ENCODE assay signal across 1 cellular context in genomic region chr13:89784161-89784809, GRCh38.
TF ChIP-seq lines count a peak whose summit lies in the region.

No MANE protein-coding gene starts in this region.

TF ChIP-seq in HepG2, 621 proteins besides CTCF, POLR2A, EP300 and RAD21 (continued from another document):
- TF ChIP-seq ZBTB37 (CRISPR knock-in tag; IDR thresholded peaks at IDR 0.05) (no peak), NFATC3 (CRISPR knock-in tag; IDR thresholded peaks at IDR 0.05) (no peak), ZNF780A (CRISPR knock-in tag; IDR thresholded peaks at IDR 0.05) (no peak), ZNF777 (CRISPR knock-in tag; IDR thresholded peaks at IDR 0.05) (no peak), CENPT (CRISPR knock-in tag; IDR thresholded peaks at IDR 0.05; ENCODE audit: low read depth) (no peak), ZNF784 (CRISPR knock-in tag; IDR thresholded peaks at IDR 0.05; ENCODE audit: borderline replicate concordance) (no peak)
